Comparison of ENCODE assay signal across 20 cellular contexts in the genomic region with DNA sequence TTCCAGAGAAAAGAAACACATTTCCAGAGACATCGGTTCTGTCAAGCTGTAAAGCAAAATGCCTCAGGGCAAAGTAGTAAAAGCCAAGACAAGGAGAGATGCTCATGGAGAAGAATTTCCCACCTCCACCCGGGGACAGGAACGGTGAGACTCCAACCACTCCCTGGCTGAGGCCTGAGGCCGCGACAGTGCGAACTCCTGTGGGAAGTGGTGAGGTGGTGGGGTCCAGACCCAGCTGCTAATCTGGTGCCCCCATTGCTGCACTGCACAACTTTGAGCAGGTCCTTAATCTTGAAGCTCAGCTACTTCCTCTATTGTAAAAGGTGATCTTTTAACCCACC.
"Had no signal": no experiment of that assay in that cellular context is flagged by ENCODE, and none has a peak within 500 bp of the region (broad histone marks: within the 10 kb centered on the region; RNA-seq: fewer than 3 reads in every experiment).

No MANE protein-coding gene starts in this region.

- H3K27ac ChIP-seq: coronary artery, hepatocyte, neutrophil, right atrium auricular region, suprapubic skin, uterus had no signal

- H3K4me2 ChIP-seq: hepatocyte had no signal

- H3K79me2 ChIP-seq: hepatocyte had no signal

- H3K27me3 ChIP-seq: hepatocyte, right atrium auricular region, suprapubic skin, thyroid gland, upper lobe of left lung, uterus had no signal

- H2AFZ ChIP-seq: hepatocyte had no signal

- H3K4me3 Mint-ChIP-seq: endodermal cell; naive thymus-derived CD8-positive, alpha-beta T cell had no signal

- H3K4me3 ChIP-seq: coronary artery, hepatocyte, lung, mucosa of descending colon, right atrium auricular region, suprapubic skin, thyroid gland, upper lobe of left lung, uterus had no signal

- H3K9me3 Mint-ChIP-seq: endodermal cell; naive thymus-derived CD8-positive, alpha-beta T cell had no signal

- FAIRE-seq: endothelial cell of umbilical vein, small intestine had no signal

- DNase-seq: effector CD4-positive, alpha-beta T cell; endodermal cell; head of caudate nucleus; left colon; left ventricle myocardium superior; mucosa of descending colon; naive thymus-derived CD8-positive, alpha-beta T cell; small intestine; stimulated activated CD4-positive, alpha-beta T cell treated with anti-CD3 and anti-CD28 coated beads, Interleukin-2, amount 100 ng/mL, for 48 hours; stimulated activated naive CD4-positive, alpha-beta T cell treated with Interleukin-2 at 50 U/mL for 16 hours; thyroid gland; uterus had no signal

- H3K9me3 ChIP-seq: mucosa of descending colon, neutrophil, right atrium auricular region, suprapubic skin, thyroid gland, upper lobe of left lung, uterus had no signal

- H3K4me1 ChIP-seq: uterus had no signal

- ATAC-seq: left colon; left ventricle myocardium superior; mucosa of descending colon; naive thymus-derived CD8-positive, alpha-beta T cell had no signal

- H3K36me3 ChIP-seq: neutrophil, right atrium auricular region, suprapubic skin, thyroid gland, upper lobe of left lung, uterus had no signal

- H3K36me3 Mint-ChIP-seq: naive thymus-derived CD8-positive, alpha-beta T cell had no signal
